Comparison of ENCODE assay signal across 14 cellular contexts in the genomic region with DNA sequence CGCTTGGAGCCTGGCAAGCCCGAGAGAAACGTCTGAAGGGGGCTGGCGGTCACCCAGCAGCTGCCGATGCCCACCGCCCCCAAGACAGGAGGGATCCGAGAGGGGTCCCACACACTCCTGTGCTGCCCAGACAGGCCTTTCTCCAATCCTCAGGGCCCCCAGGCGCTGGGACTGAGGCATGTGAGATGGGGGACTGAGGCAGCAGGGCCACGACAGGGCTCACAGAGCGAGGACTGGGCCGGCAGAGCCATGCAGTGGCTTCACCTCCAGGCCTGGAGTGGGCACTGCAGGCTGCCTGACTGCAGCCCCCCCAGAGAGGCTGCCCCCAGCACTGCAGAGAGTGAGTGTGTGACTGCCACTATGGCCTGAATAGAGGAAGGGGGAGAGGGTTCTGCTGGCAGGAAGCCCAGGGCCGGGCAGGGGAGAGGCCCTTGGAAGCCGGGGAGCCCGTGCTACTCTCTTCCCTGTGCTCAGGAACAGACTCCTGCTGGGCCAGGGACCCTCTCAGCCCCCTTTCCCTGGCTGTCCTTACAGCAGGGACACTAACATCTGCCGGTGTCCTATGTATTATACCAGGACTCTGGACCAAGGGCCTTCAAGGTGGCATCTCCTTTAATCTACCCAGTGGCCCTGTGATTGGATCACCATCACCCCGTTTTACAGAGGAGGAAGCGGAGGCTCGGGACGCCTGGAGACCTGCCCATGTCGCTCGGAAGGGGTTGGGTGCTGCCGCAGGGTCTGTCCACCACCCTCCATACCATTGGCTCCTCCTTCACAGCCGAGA. TPM values are rescaled to one million over a fixed set of nuclear protein-coding genes. Genes with fewer than 3 reads are reported as not detected.
DNase-seq lines count a peak whose midpoint lies in the region; ATAC-seq, FAIRE-seq and TF ChIP-seq lines count a peak whose summit lies in the region.
"Had no signal": no experiment of that assay in that cellular context is flagged by ENCODE, and none has a peak within 500 bp of the region (broad histone marks: within the 10 kb centered on the region; RNA-seq: fewer than 3 reads in every experiment).

No MANE protein-coding gene starts in this region.

- no peaks in the 10 kb centered on the region for H3F3A ChIP-seq in neural progenitor cell (ENCODE audit: low read depth)

- no peak overlapping the region for H3K4me3 Mint-ChIP-seq in brain
- no peak overlapping the region for H3K4me3 Mint-ChIP-seq in neural progenitor cell
- H3K4me3 Mint-ChIP-seq in CD4-positive, alpha-beta T cell = no peak overlapping the region

- H3K4me1 ChIP-seq in neural progenitor cell = peaks cover 8% of the 10 kb centered on the region

- no peak overlapping the region for H3K27ac ChIP-seq in neural progenitor cell
- no peak overlapping the region for H3K27ac ChIP-seq in CD4-positive, alpha-beta T cell (ENCODE audit: low read depth, low read length)
- H3K27ac ChIP-seq: HL-60, SK-N-MC had no signal

- CTCF ChIA-PET in CD4-positive, alpha-beta T cell (lab: Charles Lee) = no interaction called here

- DNase-seq in DMS79 treated with DMSO at 0.1 percent for 48 hours (lab: John Stamatoyannopoulos, UW) (peak; percentile 36), HTR-8/SVneo (ENCODE audit: insufficient read length, low spot score) (no peak), neural progenitor cell (ENCODE audit: low spot score) (no peak), urothelium cell line (ENCODE audit: low spot score) (no peak)
- DNase-seq in CD4-positive, alpha-beta T cell = no peak
- DNase-seq: HCEC 1CT, NCI-H1417 treated with DMSO at 0.1 percent for 48 hours, NCI-H2029, NCI-H510A treated with DMSO at 0.1 percent for 48 hours had no signal

- TF ChIP-seq CTCF in brain (conservative IDR thresholded peaks at IDR 0.05) (no peak), neural progenitor cell (IDR thresholded peaks at IDR 0.05) (no peak)
- no peak for TF ChIP-seq CTCF in CD4-positive, alpha-beta T cell (IDR thresholded peaks at IDR 0.05)

- H3K36me3 Mint-ChIP-seq in brain (no peaks in the 10 kb centered on the region), neural progenitor cell (no peaks in the 10 kb centered on the region)
- no peaks in the 10 kb centered on the region for H3K36me3 Mint-ChIP-seq in CD4-positive, alpha-beta T cell (ENCODE audit: low read depth)

- peak overlapping the region; percentile 67 to 90 (median 74) for H3K27ac Mint-ChIP-seq in brain
- H3K27ac Mint-ChIP-seq in neural progenitor cell = peak overlapping the region; percentile 76
- no peak overlapping the region for H3K27ac Mint-ChIP-seq in CD4-positive, alpha-beta T cell

- H3K79me2 ChIP-seq in neural progenitor cell (ENCODE audit: low read depth) = no peaks in the 10 kb centered on the region

- no peak overlapping the region for H3K4me2 ChIP-seq in neural progenitor cell

- no peaks in the 10 kb centered on the region for H3K27me3 ChIP-seq in neural progenitor cell
- peaks cover 2% of the 10 kb centered on the region for H3K27me3 ChIP-seq in CD4-positive, alpha-beta T cell (ENCODE audit: control insufficient read depth, insufficient read depth, low read length)

- no peak overlapping the region for H2AFZ ChIP-seq in neural progenitor cell (replicated peaks)

- no peak overlapping the region for H3K9ac ChIP-seq in neural progenitor cell

- POLR2A ChIA-PET in CD4-positive, alpha-beta T cell (lab: Charles Lee) = interaction anchor here (0.7 kb wide), 1 partner anchor 40 kb away, joined by 3 read pairs; no protein-coding TSS in a partner anchor

- H3K9me3 Mint-ChIP-seq in brain (no peaks in the 10 kb centered on the region), neural progenitor cell (no peaks in the 10 kb centered on the region)
- H3K9me3 Mint-ChIP-seq in CD4-positive, alpha-beta T cell = no peaks in the 10 kb centered on the region

- peak; percentile 28 for FAIRE-seq in HTR-8/SVneo (lab: Jason Lieb, UNC)
- no peak for FAIRE-seq in urothelium cell line (lab: Jason Lieb, UNC)

- intact Hi-C loops in CD4-positive, alpha-beta T cell (cut with DNase I, micrococcal nuclease) = no loop called here

- no peak for ATAC-seq in GM19324 (IDR thresholded peaks at IDR 0.05; ENCODE audit: low FRiP score, unreplicated experiment)
- ATAC-seq in CD4-positive, alpha-beta T cell (ENCODE audit: poor library complexity) = no peak

- H3K4me3 ChIP-seq in neural progenitor cell = no peak overlapping the region
- H3K4me3 ChIP-seq: SK-N-MC had no signal

- no peaks in the 10 kb centered on the region for H3K9me3 ChIP-seq in neural progenitor cell (ENCODE audit: low read depth)
- no peaks in the 10 kb centered on the region for H3K9me3 ChIP-seq in CD4-positive, alpha-beta T cell (ENCODE audit: control insufficient read depth, low read length)

- no peaks in the 10 kb centered on the region for H4K20me1 ChIP-seq in neural progenitor cell (ENCODE audit: low read depth)

- no peaks in the 10 kb centered on the region for H3K36me3 ChIP-seq in neural progenitor cell

- H3K4me1 Mint-ChIP-seq in brain (peaks cover 48% of the 10 kb centered on the region), neural progenitor cell (peaks cover 14% of the 10 kb centered on the region)
- no peaks in the 10 kb centered on the region for H3K4me1 Mint-ChIP-seq in CD4-positive, alpha-beta T cell (ENCODE audit: low read depth)

- H3K27me3 Mint-ChIP-seq in brain = no peaks in the 10 kb centered on the region
- H3K27me3 Mint-ChIP-seq in neural progenitor cell (ENCODE audit: insufficient read depth, low read depth) = no peaks in the 10 kb centered on the region
- no peaks in the 10 kb centered on the region for H3K27me3 Mint-ChIP-seq in CD4-positive, alpha-beta T cell

RNA-seq across cellular contexts. Expression of gene PLEKHG5, which starts 20.2 kb away (rescaled TPM):
- polyA plus RNA-seq in brain (ENCODE audit: insufficient read depth, low read depth, low replicate concordance) = 28.0 TPM
- total RNA-seq in neural progenitor cell (ENCODE audit: low replicate concordance) = 7.4 and 25.9 TPM in 2 replicates
- total RNA-seq in CD4-positive, alpha-beta T cell = 1 to 10 TPM; 5.0 to 6.1 TPM

RNA-seq across cellular contexts. Expression of gene NOL9, which starts 42.7 kb away (rescaled TPM):
- 5.0 TPM for polyA plus RNA-seq in brain (ENCODE audit: insufficient read depth, low read depth, low replicate concordance)
- 28.1 and 48.0 TPM in 2 replicates for total RNA-seq in neural progenitor cell (ENCODE audit: low replicate concordance)
- 10 to 100 TPM; 52.3 to 54.1 TPM for total RNA-seq in CD4-positive, alpha-beta T cell

RNA-seq across cellular contexts. Expression of gene TAS1R1, which starts 43.5 kb away (rescaled TPM):
- polyA plus RNA-seq in brain (ENCODE audit: insufficient read depth, low read depth, low replicate concordance) = not detected
- not detected in 2 replicates for total RNA-seq in neural progenitor cell (ENCODE audit: low replicate concordance)
- total RNA-seq in CD4-positive, alpha-beta T cell = not detected
- total RNA-seq: A673 had no signal

RNA-seq across cellular contexts. Expression of gene TNFRSF25, which starts 45.7 kb away (rescaled TPM):
- 6.4 TPM for polyA plus RNA-seq in brain (ENCODE audit: insufficient read depth, low read depth, low replicate concordance)
- total RNA-seq in neural progenitor cell (ENCODE audit: low replicate concordance) = 15.6 and 23.7 TPM in 2 replicates
- total RNA-seq in CD4-positive, alpha-beta T cell = 100 to 1,000 TPM; 220 to 225 TPM
